In genomic region chr11:129719037-129719436, GRCh38 we compare ENCODE assay signal across 9 cellular contexts.
"Had no signal": no experiment of that assay in that cellular context is flagged by ENCODE, and none has a peak within 500 bp of the region (broad histone marks: within the 10 kb centered on the region; RNA-seq: fewer than 3 reads in every experiment).

No MANE protein-coding gene starts in this region.

- H3K9me3 Mint-ChIP-seq: GM23338, HFFc6 had no signal

- ATAC-seq: GM23338, HCT116 had no signal

- H3K27ac Mint-ChIP-seq: GM23338, H9, HFFc6 had no signal

- H3K4me3 ChIP-seq: GM23248, GM23338, HAP-1 had no signal

- H3K4me1 ChIP-seq: HAP-1 had no signal

- H3K4me3 Mint-ChIP-seq: GM23338, H9, HFFc6 had no signal

- H3K9me3 ChIP-seq: HAP-1 had no signal

- DNase-seq: GM23248, GOT3, H7, H9, HCEC 1CT, HFFc6 had no signal

- H3K36me3 ChIP-seq: HAP-1 had no signal

- H3K27ac ChIP-seq: GM23248 had no signal
